8 cellular contexts compared by ENCODE assay signal in genomic region chr1:85199667-85200366, GRCh38. TPM values are rescaled to one million over a fixed set of nuclear protein-coding genes. Genes with fewer than 3 reads are reported as not detected.
A peak's percentile ranks its signal among the peaks of the same experiment; 100 is the strongest.
DNase-seq lines count a peak whose midpoint lies in the region; TF ChIP-seq lines count a peak whose summit lies in the region.

No MANE protein-coding gene starts in this region.

- TF ChIP-seq RAD21 in neural cell (conservative IDR thresholded peaks at IDR 0.05), result no peak

- peaks cover 14% of the 10 kb centered on the region for H3K4me1 ChIP-seq in CD8-positive, alpha-beta memory T cell (ENCODE audit: insufficient read depth, low read length)
- peaks cover 25% of the 10 kb centered on the region for H3K4me1 ChIP-seq in KMS-11 (ENCODE audit: low read depth, poor library complexity, severe bottlenecking)
- H3K4me1 ChIP-seq in duodenal mucosa (ENCODE audit: control insufficient read depth in 1 of 2, insufficient read depth in 2 of 2, low read length in 2 of 2), result peaks cover 11 to 19% of the 10 kb centered on the region in 2 donors

- peaks cover 24 to 56% (median 38%) of the 10 kb centered on the region in 3 donors for H3K4me1 Mint-ChIP-seq in CD8-positive, alpha-beta memory T cell

- no peak for DNase-seq in CD8-positive, alpha-beta memory T cell
- DNase-seq in NCI-H146 (lab: John Stamatoyannopoulos, UW) (no peak), NCI-H187 treated with DMSO at 0.1 percent for 48 hours (lab: John Stamatoyannopoulos, UW) (no peak), HK-2 (ENCODE audit: unreplicated experiment) (no peak), T-helper 9 cell (no peak)

- peaks cover 0 to 9% (median 0%) of the 10 kb centered on the region in 3 donors for H3K36me3 Mint-ChIP-seq in CD8-positive, alpha-beta memory T cell

- POLR2A ChIA-PET in CD8-positive, alpha-beta memory T cell (lab: Charles Lee), result interaction anchor here (1.0 to 2.1 kb wide), 3 partner anchors 21 to 77 kb away, joined by 4 to 6 read pairs (median 4); partner anchors contain the start of genes BCL10 and C1orf52

- peak overlapping the region; percentile 86 to 91 (median 87) for H3K4me3 Mint-ChIP-seq in CD8-positive, alpha-beta memory T cell

- TF ChIP-seq EP300 in neural cell (conservative IDR thresholded peaks at IDR 0.05; ENCODE audit: poor library complexity, severe bottlenecking), result no peak

- H3K27me3 Mint-ChIP-seq in CD8-positive, alpha-beta memory T cell, result peaks cover 4 to 12% of the 10 kb centered on the region in 2 donors

- H4K20me1 ChIP-seq in KMS-11 (ENCODE audit: insufficient read depth) (no peaks in the 10 kb centered on the region), neural cell (ENCODE audit: insufficient read depth) (no peaks in the 10 kb centered on the region)

- H3K9ac ChIP-seq in KMS-11 (peak overlapping the region; percentile 75; the same call in 1 of the 2 replicates), duodenal mucosa (ENCODE audit: low read depth in 1 of 2, low read length in 2 of 2) (peak overlapping the region; percentile 79 to 80), neural cell (ENCODE audit: low read length) (peak overlapping the region; percentile 63)

- peak overlapping the region; percentile 82 for H3K4me3 ChIP-seq in CD8-positive, alpha-beta memory T cell (ENCODE audit: low read length)
- peak overlapping the region; percentile 10 for H3K4me3 ChIP-seq in KMS-11 (IDR thresholded peaks at IDR 0.05; ENCODE audit: insufficient read depth, low read depth, low read length)
- peak overlapping the region; percentile 88 to 95 for H3K4me3 ChIP-seq in duodenal mucosa (ENCODE audit: low read depth in 1 of 2, low read length in 2 of 2)
- peak overlapping the region; percentile 85 for H3K4me3 ChIP-seq in neural cell (ENCODE audit: low read length)

- H3K4me2 ChIP-seq in KMS-11, result peak overlapping the region; percentile 36; the same call in 1 of the 2 replicates
- H3K4me2 ChIP-seq in neural cell (ENCODE audit: low read length), result peak overlapping the region; percentile 43

- H3K27ac Mint-ChIP-seq in CD8-positive, alpha-beta memory T cell, result peak overlapping the region in 7 of 8 donors; percentile 36 to 85 (median 70)

- H2AFZ ChIP-seq in KMS-11 (ENCODE audit: low read depth), result peak overlapping the region; percentile 85; the same call in 1 of the 2 replicates
- peak overlapping the region; percentile 10 for H2AFZ ChIP-seq in neural cell (ENCODE audit: low read depth, low read length)

- no peak for TF ChIP-seq CTCF in KMS-11 (conservative IDR thresholded peaks at IDR 0.05; ENCODE audit: low read depth, low read length)
- TF ChIP-seq CTCF in neural cell (IDR thresholded peaks at IDR 0.05; ENCODE audit: poor library complexity, severe bottlenecking), result no peak

- no peaks in the 10 kb centered on the region for H3K36me3 ChIP-seq in CD8-positive, alpha-beta memory T cell (ENCODE audit: insufficient read depth, low read length)
- no peaks in the 10 kb centered on the region for H3K36me3 ChIP-seq in KMS-11 (ENCODE audit: insufficient read depth)
- no peaks in the 10 kb centered on the region for H3K36me3 ChIP-seq in duodenal mucosa (ENCODE audit: control insufficient read depth in 1 of 2, insufficient read depth in 2 of 2, low read length in 2 of 2)
- no peaks in the 10 kb centered on the region for H3K36me3 ChIP-seq in neural cell (ENCODE audit: insufficient read depth, low read length)

- no peaks in the 10 kb centered on the region for H3K27me3 ChIP-seq in CD8-positive, alpha-beta memory T cell (ENCODE audit: insufficient read depth, low read length, poor library complexity, severe bottlenecking)
- no peaks in the 10 kb centered on the region for H3K27me3 ChIP-seq in KMS-11 (ENCODE audit: insufficient read depth, low read depth)
- no peaks in the 10 kb centered on the region for H3K27me3 ChIP-seq in duodenal mucosa (ENCODE audit: control insufficient read depth in 1 of 2, insufficient read depth in 2 of 2, low read length in 2 of 2)
- H3K27me3 ChIP-seq in neural cell (ENCODE audit: insufficient read depth, low read depth, low read length), result peaks cover 14% of the 10 kb centered on the region

- no peaks in the 10 kb centered on the region for H3K79me2 ChIP-seq in KMS-11 (ENCODE audit: insufficient read depth, low read depth)
- H3K79me2 ChIP-seq in neural cell (replicated peaks; ENCODE audit: insufficient read depth, low read length), result peaks cover 4% of the 10 kb centered on the region

- no peaks in the 10 kb centered on the region for H3F3A ChIP-seq in neural cell (ENCODE audit: insufficient read depth, low read length, poor library complexity, severe bottlenecking)

- H3K9me3 ChIP-seq in CD8-positive, alpha-beta memory T cell (ENCODE audit: low read length), result no peaks in the 10 kb centered on the region
- H3K9me3 ChIP-seq in duodenal mucosa (ENCODE audit: control insufficient read depth in 1 of 2, low read length in 2 of 2), result no peaks in the 10 kb centered on the region
- no peaks in the 10 kb centered on the region for H3K9me3 ChIP-seq in neural cell (ENCODE audit: low read length)

- no peaks in the 10 kb centered on the region for H3K9me2 ChIP-seq in neural cell (ENCODE audit: insufficient read depth, low read length)

- CTCF ChIA-PET in CD8-positive, alpha-beta memory T cell (lab: Charles Lee), result interaction anchor here (1.0 to 2.7 kb wide), 4 partner anchors 55 to 255 kb away, joined by 3 to 10 read pairs (median 6); partner anchors contain the start of gene C1orf52

- no peaks in the 10 kb centered on the region for H3K9me3 Mint-ChIP-seq in CD8-positive, alpha-beta memory T cell

- H3K27ac ChIP-seq in CD8-positive, alpha-beta memory T cell (ENCODE audit: low read depth, low read length), result peak overlapping the region; percentile 86
- H3K27ac ChIP-seq in KMS-11, result no peak overlapping the region
- H3K27ac ChIP-seq in duodenal mucosa (ENCODE audit: low read depth, low read length), result no peak overlapping the region
- H3K27ac ChIP-seq in neural cell (ENCODE audit: low read length), result no peak overlapping the region

TF ChIP-seq in neural cell, 6 proteins besides CTCF, POLR2A, EP300 and RAD21:
- TF ChIP-seq MXI1 (conservative IDR thresholded peaks at IDR 0.05; ENCODE audit: poor library complexity, severe bottlenecking) (no peak), SMC3 (conservative IDR thresholded peaks at IDR 0.05; ENCODE audit: poor library complexity) (no peak), EZH2 (IDR thresholded peaks at IDR 0.05; ENCODE audit: borderline replicate concordance, insufficient read depth, low read length, poor library complexity, severe bottlenecking) (no peak), POLR2AphosphoS5 (IDR thresholded peaks at IDR 0.05) (no peak), REST (IDR thresholded peaks at IDR 0.05; ENCODE audit: borderline replicate concordance) (no peak), TAF1 (IDR thresholded peaks at IDR 0.05; ENCODE audit: low read depth) (no peak)

RNA-seq across cellular contexts. Expression of gene SYDE2, which starts 1.0 kb away (rescaled TPM):
- 1 to 10 TPM; 2.8 to 3.3 TPM for total RNA-seq in CD8-positive, alpha-beta memory T cell
- polyA plus RNA-seq in CD8-positive, alpha-beta memory T cell, result 1.7 TPM
- 0.66 and 0.90 TPM in 2 replicates for polyA plus RNA-seq in neural cell
- polyA minus RNA-seq in neural cell, result 6.6 and 7.9 TPM in 2 replicates

RNA-seq across cellular contexts. Expression of gene C1orf52, which starts 59.6 kb away (rescaled TPM):
- 10 to 100 TPM; 27.7 to 29.3 TPM for total RNA-seq in CD8-positive, alpha-beta memory T cell
- 22.1 TPM for polyA plus RNA-seq in CD8-positive, alpha-beta memory T cell
- polyA plus RNA-seq in neural cell, result 94.6 and 103 TPM in 2 replicates
- 45.0 and 45.8 TPM in 2 replicates for polyA minus RNA-seq in neural cell

Comparison
In these comparisons a context has a peak if more than half of its experiments do, and no peak if none do; other contexts are left out.
1. H3K4me3 ChIP-seq: peak in every context shown above with its lines; median percentile 92 in duodenal mucosa; 85 in neural cell; 82 in CD8-positive, alpha-beta memory T cell; 10 in KMS-11.